22 cellular contexts compared by ENCODE assay signal in the genomic region with DNA sequence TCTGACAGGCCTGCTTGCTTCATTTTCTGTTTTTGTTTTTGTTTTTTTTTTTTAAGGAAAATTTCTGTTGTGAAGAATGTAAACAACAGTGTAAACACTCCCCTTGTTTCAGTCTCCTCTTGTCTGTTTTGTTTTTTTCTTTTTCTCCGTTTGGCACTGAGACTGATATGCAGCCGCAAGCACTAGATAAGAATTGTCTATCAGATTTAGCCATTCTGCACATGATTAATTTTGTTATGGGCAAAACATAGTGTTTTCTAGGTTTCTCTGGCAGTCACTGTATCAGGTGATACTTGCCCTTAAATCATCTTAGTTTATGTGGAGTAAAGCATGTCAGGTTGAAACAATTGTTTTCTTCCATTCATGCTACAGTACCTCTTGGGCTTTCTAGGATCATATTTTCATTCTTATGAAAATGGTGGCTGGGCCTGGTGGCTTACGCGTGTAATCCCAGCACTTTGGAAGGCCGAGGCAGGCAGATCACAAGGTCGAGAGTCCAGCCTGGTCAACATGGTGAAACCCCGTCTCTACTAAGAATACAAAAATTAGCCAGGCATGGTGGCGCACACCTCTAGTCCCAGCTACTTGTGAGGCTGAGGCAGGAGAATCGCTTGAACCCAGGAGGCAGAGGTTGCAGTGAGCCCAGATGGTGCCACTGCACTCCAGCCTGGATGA. TPM values are rescaled to one million over a fixed set of nuclear protein-coding genes. Genes with fewer than 3 reads are reported as not detected.
A peak's percentile ranks its signal among the peaks of the same experiment; 100 is the strongest.
DNase-seq lines count a peak whose midpoint lies in the region; ATAC-seq and TF ChIP-seq lines count a peak whose summit lies in the region.
"Had no signal": no experiment of that assay in that cellular context is flagged by ENCODE, and none has a peak within 500 bp of the region (broad histone marks: within the 10 kb centered on the region; RNA-seq: fewer than 3 reads in every experiment).

No MANE protein-coding gene starts in this region.

- no peak for ATAC-seq in GM23338
- no peak for ATAC-seq in naive thymus-derived CD4-positive, alpha-beta T cell
- no peak for ATAC-seq in GM21529 (IDR thresholded peaks at IDR 0.05; ENCODE audit: unreplicated experiment)
- ATAC-seq: gastroesophageal sphincter, GM12878, left lung had no signal

- no peaks in the 10 kb centered on the region for H4K20me1 ChIP-seq in GM23338 (replicated peaks; ENCODE audit: insufficient read depth)

- no peak for DNase-seq in activated T-cell treated with anti-CD3 and anti-CD28 coated beads, Interleukin-2, amount 50 U/mL, for 24 hours
- DNase-seq in activated T-cell treated with anti-CD3 and anti-CD28 coated beads for 4 hours (no peak), GM23338 (ENCODE audit: low spot score) (no peak), 8988T (no peak)
- DNase-seq in activated CD4-positive, alpha-beta memory T cell treated with anti-CD3 and anti-CD28 coated beads, Interleukin-2, amount 10 ng/mL, durations not matched to agents 7 days and 5 days = no peak
- no peak for DNase-seq in naive thymus-derived CD4-positive, alpha-beta T cell
- DNase-seq in stimulated activated CD4-positive, alpha-beta T cell treated with anti-CD3 and anti-CD28 coated beads, Interleukin-15, amount 100 ng/mL, for 24 hours = no peak
- DNase-seq: activated CD4-positive, alpha-beta T cell treated with anti-CD3 and anti-CD28 coated beads, Interleukin-2, amount 50 U/mL, for 1 hour; amniotic stem cell; Caco-2; cortex of kidney; hypothalamus; left lung; mesendoderm; NCI-H510A treated with DMSO at 0.1 percent for 48 hours; SJCRH30 had no signal

- no peaks in the 10 kb centered on the region for H3K9me3 ChIP-seq in naive thymus-derived CD4-positive, alpha-beta T cell (ENCODE audit: control insufficient read depth in 2 of 3, low read length in 3 of 3)
- H3K9me3 ChIP-seq: Caco-2, gastroesophageal sphincter, HAP-1, left lung, SJCRH30, thoracic aorta had no signal

- intact Hi-C loops in naive thymus-derived CD4-positive, alpha-beta T cell (cut with micrococcal nuclease) = loop anchor here (1.0 kb wide), 2 partner anchors 11 to 12 kb away; no protein-coding TSS in a partner anchor

- POLR2A ChIA-PET in activated CD4-positive, alpha-beta memory T cell treated with anti-CD3 and anti-CD28 coated beads, Interleukin-2, amount 10 ng/mL, durations not matched to agents 7 days and 5 days (lab: Charles Lee) = no interaction called here
- POLR2A ChIA-PET in naive thymus-derived CD4-positive, alpha-beta T cell (lab: Charles Lee) = no interaction called here

- CTCF ChIA-PET in activated CD4-positive, alpha-beta memory T cell treated with anti-CD3 and anti-CD28 coated beads, Interleukin-2, amount 10 ng/mL, durations not matched to agents 7 days and 5 days (lab: Charles Lee) = no interaction called here
- CTCF ChIA-PET in naive thymus-derived CD4-positive, alpha-beta T cell (lab: Charles Lee) = no interaction called here

- H3F3A ChIP-seq in GM23338 (replicated peaks; ENCODE audit: low read depth) = no peaks in the 10 kb centered on the region

- no peaks in the 10 kb centered on the region for H3K27me3 Mint-ChIP-seq in activated T-cell treated with anti-CD3 and anti-CD28 coated beads, Interleukin-2, amount 50 U/mL, for 24 hours
- H3K27me3 Mint-ChIP-seq in GM23338 (ENCODE audit: insufficient read depth, low read depth, poor library complexity) = peaks cover 2% of the 10 kb centered on the region
- H3K27me3 Mint-ChIP-seq in activated CD4-positive, alpha-beta memory T cell treated with anti-CD3 and anti-CD28 coated beads, Interleukin-2, amount 10 ng/mL, durations not matched to agents 7 days and 5 days = peaks cover 2% of the 10 kb centered on the region
- no peaks in the 10 kb centered on the region for H3K27me3 Mint-ChIP-seq in naive thymus-derived CD4-positive, alpha-beta T cell

- H3K4me1 ChIP-seq in GM23338 (ENCODE audit: insufficient read depth) = no peaks in the 10 kb centered on the region; the same call in 1 of the 2 replicates
- peaks cover 12% of the 10 kb centered on the region in 2 donors for H3K4me1 ChIP-seq in naive thymus-derived CD4-positive, alpha-beta T cell (ENCODE audit: control insufficient read depth in 2 of 2, insufficient read depth in 2 of 2, low read length in 2 of 2)
- H3K4me1 ChIP-seq: gastroesophageal sphincter had no signal

- H3K9me2 ChIP-seq in GM23338 (ENCODE audit: insufficient read depth) = no peaks in the 10 kb centered on the region

- H3K36me3 ChIP-seq in GM23338 (ENCODE audit: insufficient read depth) = no peaks in the 10 kb centered on the region
- H3K36me3 ChIP-seq in naive thymus-derived CD4-positive, alpha-beta T cell (ENCODE audit: control insufficient read depth in 2 of 3, insufficient read depth in 3 of 3, low read length in 3 of 3) = no peaks in the 10 kb centered on the region
- H3K36me3 ChIP-seq: gastroesophageal sphincter, HAP-1, left lung, SJCRH30, thoracic aorta had no signal

- H3K9me3 Mint-ChIP-seq in activated T-cell treated with anti-CD3 and anti-CD28 coated beads, Interleukin-2, amount 50 U/mL, for 24 hours = no peaks in the 10 kb centered on the region
- H3K9me3 Mint-ChIP-seq in GM23338 = no peaks in the 10 kb centered on the region
- no peaks in the 10 kb centered on the region for H3K9me3 Mint-ChIP-seq in activated CD4-positive, alpha-beta memory T cell treated with anti-CD3 and anti-CD28 coated beads, Interleukin-2, amount 10 ng/mL, durations not matched to agents 7 days and 5 days
- H3K9me3 Mint-ChIP-seq in naive thymus-derived CD4-positive, alpha-beta T cell = peaks cover 0 to 1% (median 0%) of the 10 kb centered on the region in 11 donors

- peak overlapping the region; percentile 15 for H3K4me3 Mint-ChIP-seq in activated T-cell treated with anti-CD3 and anti-CD28 coated beads, Interleukin-2, amount 50 U/mL, for 24 hours
- no peak overlapping the region for H3K4me3 Mint-ChIP-seq in GM23338
- H3K4me3 Mint-ChIP-seq in activated CD4-positive, alpha-beta memory T cell treated with anti-CD3 and anti-CD28 coated beads, Interleukin-2, amount 10 ng/mL, durations not matched to agents 7 days and 5 days = no peak overlapping the region
- peak overlapping the region in 9 of 10 donors; percentile 15 to 83 (median 54) for H3K4me3 Mint-ChIP-seq in naive thymus-derived CD4-positive, alpha-beta T cell

- peak overlapping the region; percentile 82 for H3K27ac Mint-ChIP-seq in activated T-cell treated with anti-CD3 and anti-CD28 coated beads, Interleukin-2, amount 50 U/mL, for 24 hours
- 0 out of 2 replicates have a peak overlapping the region, but pooled peaks have one; percentile 6 for H3K27ac Mint-ChIP-seq in GM23338
- H3K27ac Mint-ChIP-seq in activated CD4-positive, alpha-beta memory T cell treated with anti-CD3 and anti-CD28 coated beads, Interleukin-2, amount 10 ng/mL, durations not matched to agents 7 days and 5 days = peak overlapping the region; percentile 19
- peak overlapping the region; percentile 9 to 81 (median 68) for H3K27ac Mint-ChIP-seq in naive thymus-derived CD4-positive, alpha-beta T cell

- peaks cover 24% of the 10 kb centered on the region for H3K4me1 Mint-ChIP-seq in activated T-cell treated with anti-CD3 and anti-CD28 coated beads, Interleukin-2, amount 50 U/mL, for 24 hours (ENCODE audit: low read depth)
- no peaks in the 10 kb centered on the region; the same call in 2 of the 3 replicates for H3K4me1 Mint-ChIP-seq in GM23338
- H3K4me1 Mint-ChIP-seq in activated CD4-positive, alpha-beta memory T cell treated with anti-CD3 and anti-CD28 coated beads, Interleukin-2, amount 10 ng/mL, durations not matched to agents 7 days and 5 days = peaks cover 23% of the 10 kb centered on the region
- peaks cover 9 to 42% (median 25%) of the 10 kb centered on the region in 7 donors for H3K4me1 Mint-ChIP-seq in naive thymus-derived CD4-positive, alpha-beta T cell

- H3K27ac ChIP-seq in GM23338 (ENCODE audit: low read depth) = no peak overlapping the region
- H3K27ac ChIP-seq in naive thymus-derived CD4-positive, alpha-beta T cell (ENCODE audit: low read depth, low read length) = no peak overlapping the region
- H3K27ac ChIP-seq: gastroesophageal sphincter, KMS-11, left lung, SJCRH30, thoracic aorta had no signal

- H3K79me2 ChIP-seq in GM23338 (replicated peaks; ENCODE audit: insufficient read depth) = no peaks in the 10 kb centered on the region

- no peak overlapping the region for H3K4me3 ChIP-seq in GM23338
- no peak overlapping the region for H3K4me3 ChIP-seq in naive thymus-derived CD4-positive, alpha-beta T cell (ENCODE audit: low read length)
- H3K4me3 ChIP-seq: gastroesophageal sphincter, GM12878, HAP-1, left lung, SJCRH30, thoracic aorta had no signal

- H3K36me3 Mint-ChIP-seq in activated T-cell treated with anti-CD3 and anti-CD28 coated beads, Interleukin-2, amount 50 U/mL, for 24 hours (ENCODE audit: low read depth) = no peaks in the 10 kb centered on the region
- no peaks in the 10 kb centered on the region for H3K36me3 Mint-ChIP-seq in GM23338 (ENCODE audit: low read depth)
- no peaks in the 10 kb centered on the region for H3K36me3 Mint-ChIP-seq in activated CD4-positive, alpha-beta memory T cell treated with anti-CD3 and anti-CD28 coated beads, Interleukin-2, amount 10 ng/mL, durations not matched to agents 7 days and 5 days (ENCODE audit: low read depth)
- peaks cover 0 to 2% (median 0%) of the 10 kb centered on the region in 5 donors for H3K36me3 Mint-ChIP-seq in naive thymus-derived CD4-positive, alpha-beta T cell

- TF ChIP-seq CTCF in GM23338 (conservative IDR thresholded peaks at IDR 0.05; ENCODE audit: low read depth in 2 of 2) = no peak

- no peak overlapping the region for H3K4me2 ChIP-seq in GM23338
- H3K4me2 ChIP-seq: KMS-11 had no signal

- H3K27me3 ChIP-seq in GM23338 (ENCODE audit: insufficient read depth) = no peaks in the 10 kb centered on the region
- H3K27me3 ChIP-seq in naive thymus-derived CD4-positive, alpha-beta T cell (ENCODE audit: control insufficient read depth in 2 of 2, insufficient read depth in 2 of 2, low read length in 2 of 2) = no peaks in the 10 kb centered on the region
- H3K27me3 ChIP-seq: gastroesophageal sphincter, left lung, SJCRH30 had no signal

- H2AFZ ChIP-seq in GM23338 = peak overlapping the region; percentile 34; the same call in 1 of the 2 replicates

TF ChIP-seq in GM23338, 12 proteins besides CTCF, POLR2A, EP300 and RAD21 (continues in another document):
- TF ChIP-seq CREB1 (CRISPR knock-in tag; IDR thresholded peaks at IDR 0.05; ENCODE audit: low read depth) = no peak
- no peak for TF ChIP-seq NANOG (IDR thresholded peaks at IDR 0.05; ENCODE audit: borderline replicate concordance)
- TF ChIP-seq ZNF331 (CRISPR knock-in tag; IDR thresholded peaks at IDR 0.05; ENCODE audit: low read depth) = no peak

RNA-seq across cellular contexts. Expression of a gene that starts 12.9 kb away (rescaled TPM):
- 47.6 and 55.5 TPM in 2 replicates for total RNA-seq in GM23338 (2014; rRNA removed; shearing (Covaris generic))
- 94.8 and 111 TPM in 2 replicates for polyA plus RNA-seq in GM23338 (2016; fragmentation: Nextera tagmentation; extraction: Ambion mirVana)
- 10 to 100 TPM; 65.5 to 67.5 TPM for total RNA-seq in activated CD4-positive, alpha-beta memory T cell treated with anti-CD3 and anti-CD28 coated beads, Interleukin-2, amount 10 ng/mL, durations not matched to agents 7 days and 5 days
- total RNA-seq in naive thymus-derived CD4-positive, alpha-beta T cell = 100 to 1,000 TPM in 3 of 5 experiments, 10 to 100 TPM in 2; 74.4 to 123 (median 101) TPM
- polyA plus RNA-seq in naive thymus-derived CD4-positive, alpha-beta T cell = 100 to 1,000 TPM; 136 to 137 TPM

Comparison
In these comparisons a context has a peak if more than half of its experiments do, and no peak if none do; other contexts are left out.
1. H3K27ac Mint-ChIP-seq: peak in every context shown above with its lines; median percentile 82 in activated T-cell treated with anti-CD3 and anti-CD28 coated beads, Interleukin-2, amount 50 U/mL, for 24 hours; 68 in naive thymus-derived CD4-positive, alpha-beta T cell; 19 in activated CD4-positive, alpha-beta memory T cell treated with anti-CD3 and anti-CD28 coated beads, Interleukin-2, amount 10 ng/mL, durations not matched to agents 7 days and 5 days; 6 in GM23338.
2. H3K4me3 Mint-ChIP-seq: peak in activated T-cell treated with anti-CD3 and anti-CD28 coated beads, Interleukin-2, amount 50 U/mL, for 24 hours (single experiment) and naive thymus-derived CD4-positive, alpha-beta T cell (9 of 10); none in GM23338 (single experiment) and activated CD4-positive, alpha-beta memory T cell treated with anti-CD3 and anti-CD28 coated beads, Interleukin-2, amount 10 ng/mL, durations not matched to agents 7 days and 5 days (single experiment).